Comparison of ENCODE assay signal across 9 cellular contexts in genomic region chr3:143972495-143973351, GRCh38. TPM values are rescaled to one million over a fixed set of nuclear protein-coding genes. Genes with fewer than 3 reads are reported as not detected.
DNase-seq lines count a peak whose midpoint lies in the region; ATAC-seq, FAIRE-seq and TF ChIP-seq lines count a peak whose summit lies in the region.
"Had no signal": no experiment of that assay in that cellular context is flagged by ENCODE, and none has a peak within 500 bp of the region (broad histone marks: within the 10 kb centered on the region; RNA-seq: fewer than 3 reads in every experiment).

No MANE protein-coding gene starts in this region.

- no peaks in the 10 kb centered on the region for H3K27me3 ChIP-seq in BLaER1 treated with 17β-estradiol and CSF1 and Interleukin-3, amounts not matched to agents 10 nM and 100 nM
- H3K27me3 ChIP-seq in left lung = no peaks in the 10 kb centered on the region

- intact Hi-C loops in dendritic cell treated with granulocyte-macrophage colony-stimulating factor and Interleukin-4, amounts not matched to agents 40 ng/mL and 50 ng/mL, for 4 days (cut with micrococcal nuclease) = loop anchor here (2.0 to 10.0 kb wide), 5 partner anchors 56 to 858 kb away; partner anchors contain the start of gene CHST2
- intact Hi-C loops in left lung (cut with DNase I) = loop anchor here in 1 of 2 donors (10.0 kb wide), 1 partner anchor 802 kb away; no protein-coding TSS in a partner anchor

- ATAC-seq in HG03442 (IDR thresholded peaks at IDR 0.05; ENCODE audit: unreplicated experiment) (peak; percentile 27), left lung (peak; percentile 52)

- DNase-seq in GM19239 (ENCODE audit: insufficient read length, low spot score) (no peak), NCI-H510A treated with DMSO at 0.1 percent for 48 hours (lab: John Stamatoyannopoulos, UW) (peak; percentile 42), left lung (peak; percentile 89 to 97)
- DNase-seq in activated CD4-positive, alpha-beta T cell treated with anti-CD3 and anti-CD28 coated beads, Interleukin-2, amount 50 U/mL, for 24 hours (ENCODE audit: low read depth in 1 of 2, low spot score in 1 of 2) = peak; percentile 36 to 60
- DNase-seq in stimulated activated CD4-positive, alpha-beta T cell treated with anti-CD3 and anti-CD28 coated beads, Interleukin-2, amount 100 ng/mL, for 4 hours (ENCODE audit: low read depth) = peak; percentile 50

- peak overlapping the region; percentile 99 for H3K4me3 Mint-ChIP-seq in dendritic cell treated with granulocyte-macrophage colony-stimulating factor and Interleukin-4, amounts not matched to agents 40 ng/mL and 50 ng/mL, for 4 days

- H4K20me1 ChIP-seq in BLaER1 treated with 17β-estradiol and CSF1 and Interleukin-3, amounts not matched to agents 10 nM and 100 nM = peaks cover 2 to 48% (median 27%) of the 10 kb centered on the region in 11 experiments; a peak in 15 of 22 replicates

- no peaks in the 10 kb centered on the region for H3K27me3 Mint-ChIP-seq in dendritic cell treated with granulocyte-macrophage colony-stimulating factor and Interleukin-4, amounts not matched to agents 40 ng/mL and 50 ng/mL, for 4 days

- peaks cover 29% of the 10 kb centered on the region for H3K36me3 Mint-ChIP-seq in dendritic cell treated with granulocyte-macrophage colony-stimulating factor and Interleukin-4, amounts not matched to agents 40 ng/mL and 50 ng/mL, for 4 days (ENCODE audit: low read depth)

- peak; percentile 89 for FAIRE-seq in GM19239 (lab: Jason Lieb, UNC)
- FAIRE-seq: islet of Langerhans had no signal

- H3K4me3 ChIP-seq in BLaER1 treated with 17β-estradiol and CSF1 and Interleukin-3, amounts not matched to agents 10 nM and 100 nM = peak overlapping the region; percentile 81 to 94 (median 90)
- H3K4me3 ChIP-seq in left lung = peak overlapping the region; percentile 89 to 90

- no peaks in the 10 kb centered on the region for H3K36me3 ChIP-seq in BLaER1 treated with 17β-estradiol and CSF1 and Interleukin-3, amounts not matched to agents 10 nM and 100 nM
- no peaks in the 10 kb centered on the region for H3K36me3 ChIP-seq in left lung

- TF ChIP-seq CTCF in left lung (IDR thresholded peaks at IDR 0.05) = peak in 1 of 2 donors; percentile 40

- H3K27ac Mint-ChIP-seq in dendritic cell treated with granulocyte-macrophage colony-stimulating factor and Interleukin-4, amounts not matched to agents 40 ng/mL and 50 ng/mL, for 4 days = peak overlapping the region; percentile 97

- H3K4me1 ChIP-seq in BLaER1 treated with 17β-estradiol and CSF1 and Interleukin-3, amounts not matched to agents 10 nM and 100 nM = peaks cover 18 to 56% (median 45%) of the 10 kb centered on the region in 10 experiments
- peaks cover 12 to 51% of the 10 kb centered on the region in 2 donors for H3K4me1 ChIP-seq in left lung

- no peaks in the 10 kb centered on the region for H3K9me3 Mint-ChIP-seq in dendritic cell treated with granulocyte-macrophage colony-stimulating factor and Interleukin-4, amounts not matched to agents 40 ng/mL and 50 ng/mL, for 4 days

- H3K4me1 Mint-ChIP-seq in dendritic cell treated with granulocyte-macrophage colony-stimulating factor and Interleukin-4, amounts not matched to agents 40 ng/mL and 50 ng/mL, for 4 days (ENCODE audit: low read depth) = peaks cover 21% of the 10 kb centered on the region

- peak overlapping the region; percentile 79 to 97 (median 90); a peak in 21 of 22 replicates for H3K27ac ChIP-seq in BLaER1 treated with 17β-estradiol and CSF1 and Interleukin-3, amounts not matched to agents 10 nM and 100 nM
- peak overlapping the region; percentile 99 for H3K27ac ChIP-seq in left lung

- H3K9me3 ChIP-seq in BLaER1 treated with 17β-estradiol and CSF1 and Interleukin-3, amounts not matched to agents 10 nM and 100 nM (replicated peaks in 1 of 11) = no peaks in the 10 kb centered on the region
- H3K9me3 ChIP-seq in left lung = no peaks in the 10 kb centered on the region

- peak overlapping the region; percentile 74 to 95 (median 91) for H3K4me2 ChIP-seq in BLaER1 treated with 17β-estradiol and CSF1 and Interleukin-3, amounts not matched to agents 10 nM and 100 nM

- peak overlapping the region; percentile 88 to 96 (median 91) for H3K9ac ChIP-seq in BLaER1 treated with 17β-estradiol and CSF1 and Interleukin-3, amounts not matched to agents 10 nM and 100 nM

RNA-seq across cellular contexts. Expression of gene DIPK2A, which starts 1.1 kb away (rescaled TPM):
- 10 to 100 TPM; 27.5 to 29.6 TPM for total RNA-seq in left lung
